ENCODE assay signal across 6 cellular contexts in genomic region chr7:40327113-40327512, GRCh38.
"Had no signal": no experiment of that assay in that cellular context is flagged by ENCODE, and none has a peak within 500 bp of the region (broad histone marks: within the 10 kb centered on the region; RNA-seq: fewer than 3 reads in every experiment).

No MANE protein-coding gene starts in this region.

- DNase-seq: H9, HCEC 1CT, IMR-90 had no signal

- H3K9ac ChIP-seq: KMS-11 had no signal

- H3K27ac ChIP-seq: KMS-11 had no signal

- H3K4me3 ChIP-seq: GM23338, K562 had no signal

- ATAC-seq: GM23338, K562 had no signal

- H3K4me2 ChIP-seq: GM23338, KMS-11 had no signal

- H2AFZ ChIP-seq: GM23338 had no signal
